ENCODE assay signal across 10 cellular contexts in the genomic region with DNA sequence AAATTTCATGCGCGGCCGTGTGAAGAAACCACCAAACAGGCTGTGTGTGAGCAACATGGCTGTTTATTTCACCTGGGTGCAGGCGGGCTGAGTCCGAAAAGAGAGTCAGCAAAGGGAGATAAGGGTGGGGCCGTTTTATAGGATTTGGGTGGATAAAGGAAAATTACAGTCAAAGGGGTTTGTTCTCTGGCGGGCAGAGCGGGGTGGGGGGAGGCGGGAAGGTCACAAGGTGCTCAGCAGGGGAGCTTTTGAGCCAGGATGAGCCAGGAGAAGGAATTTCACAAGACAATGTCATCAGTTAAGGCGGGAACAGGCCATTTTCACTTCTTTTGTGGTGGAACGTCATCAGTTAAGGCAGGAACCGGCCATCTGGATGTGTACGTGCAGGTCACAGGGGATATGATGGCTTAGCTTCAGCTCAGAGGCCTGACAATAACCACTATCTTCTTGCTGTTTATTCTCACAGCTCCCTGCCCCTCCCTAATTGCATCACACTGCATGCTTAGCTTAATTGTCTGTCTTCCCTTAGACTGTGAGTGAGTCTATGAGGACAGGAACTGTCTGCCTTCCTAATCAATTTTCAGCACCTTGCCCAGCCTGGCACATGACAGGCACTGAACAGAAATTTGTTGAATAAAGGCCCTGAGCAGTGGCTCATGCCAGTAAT. TPM values are rescaled to one million over a fixed set of nuclear protein-coding genes. Genes with fewer than 3 reads are reported as not detected.
DNase-seq lines count a peak whose midpoint lies in the region; ATAC-seq, FAIRE-seq and TF ChIP-seq lines count a peak whose summit lies in the region.
"Not testable (repeated sequence)": the region's sequence is repeated elsewhere in the genome, so short reads cannot be mapped to it uniquely, and the experiment has no call there.
"Had no signal": no experiment of that assay in that cellular context is flagged by ENCODE, and none has a peak within 500 bp of the region (broad histone marks: within the 10 kb centered on the region; RNA-seq: fewer than 3 reads in every experiment).

No MANE protein-coding gene starts in this region.

- H3K18ac ChIP-seq in H1 (ENCODE audit: extremely low read depth, low read length) = not testable (repeated sequence)

- WGBS in H1 (ENCODE audit: extremely low coverage in 1 of 2, insufficient coverage in 1 of 2, insufficient read length in 1 of 2, insufficient replicate concordance in 2 of 2, low coverage in 1 of 2, low lambda C conversion rate in 2 of 2, missing lambda C conversion rate in 1 of 2), 2 experiments = 67% methylated on average over 11 of the region's 13 CpGs; no CpG with 5 or more reads in 1 of the 2 experiments

- DNase-seq in HUDEP-2 (lab: John Stamatoyannopoulos, UW; ENCODE audit: unreplicated experiment in 76 of 76) (peak in 40 of 76 experiments; percentile 6 to 77 (median 35)), NB4 (ENCODE audit: low read depth) (peak; percentile 55), NCI-H748 (lab: John Stamatoyannopoulos, UW; ENCODE audit: unreplicated experiment) (peak; percentile 31)
- DNase-seq in RWPE2 (ENCODE audit: low spot score); H1 (ENCODE audit: low read depth in 1 of 2, low spot score in 2 of 2); neural crest cell (ENCODE audit: low read depth, low spot score): not testable (repeated sequence)

- H3K4me1 Mint-ChIP-seq in neural crest cell = peaks cover 34% of the 10 kb centered on the region

- not testable (repeated sequence) for H4K5ac ChIP-seq in H1 (ENCODE audit: insufficient read length, low read depth, low read length)

- H3K9me3 Mint-ChIP-seq in neural crest cell = not testable (repeated sequence)

- ATAC-seq in RWPE2 (ENCODE audit: low read depth) = peak; percentile 35; the same call in 1 of the 3 replicates

- H2BK120ac ChIP-seq in H1 (replicated peaks; ENCODE audit: low read depth, low read length) = peak overlapping the region; percentile 90

- not testable (repeated sequence) for H3K79me2 ChIP-seq in H1 (ENCODE audit: control insufficient read depth in 1 of 2, insufficient read depth in 2 of 2, low read length in 2 of 2)

- not testable (repeated sequence) for TF ChIP-seq POLR2A in NB4 (IDR thresholded peaks at IDR 0.05; ENCODE audit: extremely low read depth, insufficient read length); H1 (IDR thresholded peaks at IDR 0.05; ENCODE audit: control extremely low read depth in 1 of 2, low read depth in 2 of 2, low read length in 2 of 2)

- POLR2A ChIA-PET in H1 (lab: Charles Lee; ENCODE audit: partially characterized antibody) = interaction anchor here (0.7 to 1.4 kb wide), 3 partner anchors 10 to 54 kb away, joined by 3 to 5 read pairs (median 3); no protein-coding TSS in a partner anchor

- not testable (repeated sequence) for TF ChIP-seq EP300 in H1 (IDR thresholded peaks at IDR 0.05; ENCODE audit: borderline replicate concordance in 1 of 2, low read depth in 2 of 2, low read length in 2 of 2)

- H3K27ac Mint-ChIP-seq in neural crest cell (ENCODE audit: unreplicated experiment) = peak overlapping the region; percentile 40

- not testable (repeated sequence) for H3K23ac ChIP-seq in H1 (ENCODE audit: insufficient read length)

- H3K27me3 Mint-ChIP-seq in neural crest cell (ENCODE audit: low read depth) = not testable (repeated sequence)

- H3K4me2 ChIP-seq in H1 (ENCODE audit: insufficient read depth in 1 of 2, low read depth in 2 of 2, low read length in 2 of 2) = not testable (repeated sequence)

- not testable (repeated sequence) for FAIRE-seq in H1 (lab: Jason Lieb, UNC)

- H3K14ac ChIP-seq in H1 (ENCODE audit: insufficient read length) = not testable (repeated sequence)

- not testable (repeated sequence) for H2BK5ac ChIP-seq in H1 (ENCODE audit: low read depth, low read length)

- H3K36me3 ChIP-seq in RWPE2 (ENCODE audit: low read depth); H1 (ENCODE audit: control insufficient read depth in 2 of 4, insufficient read depth in 4 of 4, low read length in 3 of 4); iPS-20b (ENCODE audit: insufficient read depth, low read depth, low read length): not testable (repeated sequence)

- H3K23me2 ChIP-seq in H1 (ENCODE audit: low read depth, low read length) = not testable (repeated sequence)

- H3K9me3 ChIP-seq in RWPE2 (ENCODE audit: severe bottlenecking); iPS-20b (ENCODE audit: insufficient read depth, low read depth, low read length): not testable (repeated sequence)
- H3K9me3 ChIP-seq in H1 (ENCODE audit: insufficient read depth in 2 of 2, low read depth in 1 of 2, low read length in 1 of 2) = peaks cover 11 to 13% of the 10 kb centered on the region in 2 experiments

- H3K4me1 ChIP-seq in RWPE2 (ENCODE audit: insufficient read depth, poor library complexity, severe bottlenecking); H1 (replicated peaks in 1 of 4; ENCODE audit: control insufficient read depth in 3 of 4, insufficient read depth in 4 of 4, low read length in 3 of 4); iPS-20b (ENCODE audit: insufficient read depth, low read length): not testable (repeated sequence)

- H3K36me3 Mint-ChIP-seq in neural crest cell (ENCODE audit: low read depth) = not testable (repeated sequence)

- not testable (repeated sequence) for H2BK15ac ChIP-seq in H1 (ENCODE audit: low read length)

- H3K27me3 ChIP-seq in RWPE2 (ENCODE audit: insufficient read depth, poor library complexity, severe bottlenecking); H1 (replicated peaks in 1 of 4; ENCODE audit: control insufficient read depth in 3 of 4, extremely low read depth in 1 of 4, insufficient read depth in 3 of 4, low read length in 3 of 4); iPS-20b (ENCODE audit: insufficient read depth, low read length): not testable (repeated sequence)

- not testable (repeated sequence) for H4K20me1 ChIP-seq in H1 (replicated peaks in 1 of 2; ENCODE audit: control insufficient read depth in 1 of 2, insufficient read depth in 2 of 2, low read length in 2 of 2)

- H3K4me3 Mint-ChIP-seq in neural crest cell = not testable (repeated sequence)

- not testable (repeated sequence) for H2BK12ac ChIP-seq in H1 (ENCODE audit: low read depth, low read length)

- TF ChIP-seq RAD21 in H1 (IDR thresholded peaks at IDR 0.05 in 1 of 2, conservative IDR thresholded peaks at IDR 0.05 in 1 of 2; ENCODE audit: low read depth in 2 of 2, low read length in 2 of 2) = not testable (repeated sequence)

- H3K4me3 ChIP-seq in NB4 (ENCODE audit: low read depth, low read length); RWPE2 (ENCODE audit: severe bottlenecking); H1 (ENCODE audit: extremely low read depth in 1 of 4, insufficient read depth in 2 of 4, low read depth in 3 of 4, low read length in 4 of 4): not testable (repeated sequence)
- peak overlapping the region; percentile 21; the same call in 1 of the 2 replicates for H3K4me3 ChIP-seq in iPS-20b (ENCODE audit: low read length)

- H2BK20ac ChIP-seq in H1 (ENCODE audit: low read length) = not testable (repeated sequence)

- H3K56ac ChIP-seq in H1 (replicated peaks; ENCODE audit: insufficient read length, low read depth, low read length) = not testable (repeated sequence)

- H3K79me1 ChIP-seq in H1 (ENCODE audit: low read depth, low read length) = not testable (repeated sequence)

- H3K27ac ChIP-seq in RWPE2 (ENCODE audit: poor library complexity, severe bottlenecking); H1 (ENCODE audit: low read depth, low read length); iPS-20b (ENCODE audit: low read length): not testable (repeated sequence)

- H4K8ac ChIP-seq in H1 (ENCODE audit: extremely low read depth, insufficient read depth, low read length) = not testable (repeated sequence)

- H3K4ac ChIP-seq in H1 (replicated peaks; ENCODE audit: insufficient read length, low read depth, low read length) = peak overlapping the region; percentile 85

- H3K9ac ChIP-seq in H1 (replicated peaks in 1 of 4; ENCODE audit: extremely low read depth in 1 of 4, low read depth in 3 of 4, low read length in 3 of 4) = not testable (repeated sequence)
- peak overlapping the region; percentile 51; the same call in 1 of the 2 replicates for H3K9ac ChIP-seq in iPS-20b (ENCODE audit: low read depth, low read length)

- H2AK5ac ChIP-seq in H1 (ENCODE audit: low read depth, low read length) = not testable (repeated sequence)

- CTCF ChIA-PET in H1 (lab: Charles Lee; ENCODE audit: partially characterized antibody) = interaction anchor here (0.8 to 5.1 kb wide), 6 partner anchors 13 to 88 kb away, joined by 3 to 35 read pairs (median 7); no protein-coding TSS in a partner anchor

- H2AFZ ChIP-seq in H1 (ENCODE audit: low read length) = not testable (repeated sequence)

- peak overlapping the region; percentile 30 for H4K91ac ChIP-seq in H1 (replicated peaks; ENCODE audit: insufficient read length, low read length)

- not testable (repeated sequence) for TF ChIP-seq CTCF in NB4 (IDR thresholded peaks at IDR 0.05; ENCODE audit: low read depth, low read length); RWPE2 (IDR thresholded peaks at IDR 0.05; ENCODE audit: poor library complexity, severe bottlenecking); H1 (IDR thresholded peaks at IDR 0.05; ENCODE audit: control extremely low read depth in 1 of 3, insufficient read depth in 1 of 3, low read depth in 1 of 3, low read length in 3 of 3); neural crest cell (conservative IDR thresholded peaks at IDR 0.05)

RNA-seq across cellular contexts. Expression of gene ST6GALNAC2, which starts 25.6 kb away (rescaled TPM):
- not detected in 2 replicates for total RNA-seq in H1 (2021; fragmentation: NEBNext Ultra II Directional; extraction: Animal tissue kit (Norgen Biotek cat#: 25700))
- polyA plus RNA-seq in H1 (2011; rRNA removed) = 0.09 TPM in 1 of 2 replicates, not detected in the other
- not detected for polyA plus RNA-seq in H1 (2011; cell fraction: cytosol; rRNA removed)
- polyA plus RNA-seq in H1 (2011; cell fraction: nucleus; rRNA removed) = not detected
- not detected in 4 replicates for polyA plus RNA-seq in H1 (2012, experiment 1 of 2)
- not detected for polyA plus RNA-seq in H1 (2012, experiment 2 of 2)
- not detected for polyA plus RNA-seq in H1 (2013, experiment 1 of 2)
- polyA plus RNA-seq in H1 (2013, experiment 2 of 2) = not detected
- not detected in 2 replicates for polyA minus RNA-seq in H1 (2011; rRNA and poly(A)+ RNA removed)
- not detected for polyA minus RNA-seq in H1 (2011; cell fraction: cytosol; rRNA and poly(A)+ RNA removed)
- polyA minus RNA-seq in H1 (2011; cell fraction: nucleus; rRNA and poly(A)+ RNA removed) = not detected
- total RNA-seq in neural crest cell = 4.5 and 5.1 TPM in 2 replicates
- polyA plus RNA-seq: GM23338 had no signal

RNA-seq across cellular contexts. Expression of gene ST6GALNAC1, which starts 32.3 kb away (rescaled TPM):
- not detected in 2 replicates for total RNA-seq in H1 (2021; fragmentation: NEBNext Ultra II Directional; extraction: Animal tissue kit (Norgen Biotek cat#: 25700))
- polyA plus RNA-seq in H1 (2011; rRNA removed) = not detected in 2 replicates
- polyA plus RNA-seq in H1 (2011; cell fraction: cytosol; rRNA removed) = not detected
- polyA plus RNA-seq in H1 (2011; cell fraction: nucleus; rRNA removed) = not detected
- polyA plus RNA-seq in H1 (2012, experiment 1 of 2) = not detected in 4 replicates
- polyA plus RNA-seq in H1 (2012, experiment 2 of 2) = not detected
- not detected for polyA plus RNA-seq in H1 (2013, experiment 1 of 2)
- not detected for polyA plus RNA-seq in H1 (2013, experiment 2 of 2)
- polyA minus RNA-seq in H1 (2011; rRNA and poly(A)+ RNA removed) = not detected in 2 replicates
- not detected for polyA minus RNA-seq in H1 (2011; cell fraction: cytosol; rRNA and poly(A)+ RNA removed)
- polyA minus RNA-seq in H1 (2011; cell fraction: nucleus; rRNA and poly(A)+ RNA removed) = not detected
- total RNA-seq in neural crest cell = not detected in 2 replicates
- total RNA-seq: GM23338, M059J, RPMI7951 had no signal
- polyA plus RNA-seq: GM23338 had no signal
